In the genomic region with DNA sequence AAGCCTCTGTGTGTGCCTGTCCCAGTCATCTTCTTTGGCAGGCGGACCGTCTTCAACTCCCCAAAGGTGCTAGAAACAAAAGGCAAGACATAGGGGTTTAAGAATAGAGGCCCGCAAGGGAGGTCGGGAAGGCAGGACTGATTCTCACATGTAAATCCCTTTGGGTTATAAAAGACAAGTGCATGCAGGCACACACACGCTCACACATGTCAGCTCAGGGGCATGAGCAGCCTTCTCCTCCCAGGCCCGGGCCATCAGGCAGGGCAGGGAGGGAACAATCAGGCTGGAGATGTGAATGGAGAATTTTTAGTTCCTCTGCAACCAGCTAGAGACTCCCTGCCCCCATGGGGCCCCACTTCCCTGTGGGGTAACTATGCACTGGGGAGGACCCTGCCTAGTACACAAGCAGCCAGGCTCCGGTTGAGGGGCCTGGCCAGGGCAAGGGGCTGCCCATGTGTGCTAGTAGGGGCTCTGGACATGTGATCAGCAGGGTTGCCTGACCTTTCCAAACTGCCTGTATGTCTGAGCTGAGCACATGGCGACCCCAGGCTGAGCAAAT, we compare ENCODE assay signal across 13 cellular contexts.
DNase-seq lines count a peak whose midpoint lies in the region; ATAC-seq and TF ChIP-seq lines count a peak whose summit lies in the region.
"Had no signal": no experiment of that assay in that cellular context is flagged by ENCODE, and none has a peak within 500 bp of the region (broad histone marks: within the 10 kb centered on the region; RNA-seq: fewer than 3 reads in every experiment).

No MANE protein-coding gene starts in this region.

- peak in 1 of 2 experiments; percentile 80 for DNase-seq in HL-60 (ENCODE audit: low read depth in 1 of 2, low spot score in 1 of 2)
- DNase-seq in NB4 (ENCODE audit: low read depth), result peak; percentile 82
- DNase-seq in neural progenitor cell (ENCODE audit: low spot score), result no peak
- no peak for DNase-seq in activated CD8-positive, alpha-beta T cell treated with anti-CD3 and anti-CD28 coated beads for 36 hours
- DNase-seq in foreskin fibroblast, result no peak
- no peak for DNase-seq in DMS79 treated with DMSO at 0.1 percent for 48 hours (lab: John Stamatoyannopoulos, UW)
- DNase-seq: DMS 273 treated with DMSO at 0.1 percent for 48 hours, EL, NCI-H1105 treated with DMSO at 0.1 percent for 48 hours, NCI-H2029, NCI-H510A treated with DMSO at 0.1 percent for 48 hours had no signal

- H3F3A ChIP-seq in neural progenitor cell (ENCODE audit: low read depth), result peaks cover 34% of the 10 kb centered on the region

- ATAC-seq in activated CD8-positive, alpha-beta T cell treated with anti-CD3 and anti-CD28 coated beads for 36 hours, result no peak

- H3K4me1 Mint-ChIP-seq in brain (peaks cover 99% of the 10 kb centered on the region), neural progenitor cell (peaks cover 82% of the 10 kb centered on the region)
- H3K4me1 Mint-ChIP-seq in activated CD8-positive, alpha-beta T cell treated with anti-CD3 and anti-CD28 coated beads for 36 hours (ENCODE audit: low read depth), result peaks cover 25% of the 10 kb centered on the region

- no peaks in the 10 kb centered on the region for H3K36me3 ChIP-seq in neural progenitor cell

- no peaks in the 10 kb centered on the region for H3K79me2 ChIP-seq in neural progenitor cell (ENCODE audit: low read depth)

- CTCF ChIA-PET in activated CD8-positive, alpha-beta T cell treated with anti-CD3 and anti-CD28 coated beads for 36 hours (lab: Charles Lee), result no interaction called here

- H3K27me3 Mint-ChIP-seq in brain (peaks cover 3% of the 10 kb centered on the region), neural progenitor cell (ENCODE audit: insufficient read depth, low read depth) (peaks cover 5% of the 10 kb centered on the region)
- no peaks in the 10 kb centered on the region for H3K27me3 Mint-ChIP-seq in activated CD8-positive, alpha-beta T cell treated with anti-CD3 and anti-CD28 coated beads for 36 hours

- TF ChIP-seq POLR2A in NB4 (IDR thresholded peaks at IDR 0.05; ENCODE audit: extremely low read depth, insufficient read length), result no peak

- no peak overlapping the region for H3K4me3 Mint-ChIP-seq in brain
- no peak overlapping the region for H3K4me3 Mint-ChIP-seq in neural progenitor cell
- H3K4me3 Mint-ChIP-seq in activated CD8-positive, alpha-beta T cell treated with anti-CD3 and anti-CD28 coated beads for 36 hours, result no peak overlapping the region

- POLR2A ChIA-PET in activated CD8-positive, alpha-beta T cell treated with anti-CD3 and anti-CD28 coated beads for 36 hours (lab: Charles Lee), result no interaction called here

- H3K27ac Mint-ChIP-seq in brain (peak overlapping the region in 3 of 5 experiments; percentile 74 to 93 (median 74)), neural progenitor cell (peak overlapping the region; percentile 87)
- H3K27ac Mint-ChIP-seq in activated CD8-positive, alpha-beta T cell treated with anti-CD3 and anti-CD28 coated beads for 36 hours, result no peak overlapping the region

- no peak for TF ChIP-seq CTCF in HL-60 (IDR thresholded peaks at IDR 0.05; ENCODE audit: insufficient read depth, low read length)
- no peak for TF ChIP-seq CTCF in NB4 (IDR thresholded peaks at IDR 0.05; ENCODE audit: low read depth, low read length)
- no peak for TF ChIP-seq CTCF in brain (conservative IDR thresholded peaks at IDR 0.05)
- no peak for TF ChIP-seq CTCF in neural progenitor cell (IDR thresholded peaks at IDR 0.05)
- no peak for TF ChIP-seq CTCF in activated CD8-positive, alpha-beta T cell treated with anti-CD3 and anti-CD28 coated beads for 36 hours (IDR thresholded peaks at IDR 0.05)
- no peak for TF ChIP-seq CTCF in foreskin fibroblast (IDR thresholded peaks at IDR 0.05; ENCODE audit: low read depth, low read length)

- H3K9ac ChIP-seq in neural progenitor cell, result no peak overlapping the region

- no peaks in the 10 kb centered on the region for H3K9me3 ChIP-seq in neural progenitor cell (ENCODE audit: low read depth)

- intact Hi-C loops in activated CD8-positive, alpha-beta T cell treated with anti-CD3 and anti-CD28 coated beads for 36 hours (cut with micrococcal nuclease), result no loop called here

- peaks cover 46% of the 10 kb centered on the region for H3K4me1 ChIP-seq in neural progenitor cell

- H3K36me3 Mint-ChIP-seq in brain, result peaks cover 6% of the 10 kb centered on the region
- H3K36me3 Mint-ChIP-seq in neural progenitor cell, result peaks cover 3% of the 10 kb centered on the region
- H3K36me3 Mint-ChIP-seq in activated CD8-positive, alpha-beta T cell treated with anti-CD3 and anti-CD28 coated beads for 36 hours (ENCODE audit: low read depth), result peaks cover 8% of the 10 kb centered on the region

- H4K20me1 ChIP-seq in neural progenitor cell (ENCODE audit: low read depth), result no peaks in the 10 kb centered on the region

- H3K4me3 ChIP-seq in HL-60 (replicated peaks; ENCODE audit: insufficient read depth, low read length) (no peak overlapping the region), NB4 (ENCODE audit: low read depth, low read length) (no peak overlapping the region), neural progenitor cell (no peak overlapping the region), foreskin fibroblast (ENCODE audit: low read depth in 1 of 2, low read length in 2 of 2) (no peak overlapping the region)

- no peaks in the 10 kb centered on the region for H3K27me3 ChIP-seq in HL-60 (ENCODE audit: insufficient read depth, poor library complexity, severe bottlenecking)
- no peaks in the 10 kb centered on the region for H3K27me3 ChIP-seq in neural progenitor cell

- H2AFZ ChIP-seq in neural progenitor cell (replicated peaks), result no peak overlapping the region

- H3K27ac ChIP-seq in HL-60 (replicated peaks) (peak overlapping the region; percentile 89), neural progenitor cell (no peak overlapping the region)
- H3K27ac ChIP-seq: RWPE1 had no signal

- no peaks in the 10 kb centered on the region for H3K9me3 Mint-ChIP-seq in brain
- no peaks in the 10 kb centered on the region for H3K9me3 Mint-ChIP-seq in neural progenitor cell
- H3K9me3 Mint-ChIP-seq in activated CD8-positive, alpha-beta T cell treated with anti-CD3 and anti-CD28 coated beads for 36 hours, result no peaks in the 10 kb centered on the region

- H3K4me2 ChIP-seq in neural progenitor cell, result no peak overlapping the region
